Comparison of ENCODE assay signal across 8 cellular contexts in the genomic region with DNA sequence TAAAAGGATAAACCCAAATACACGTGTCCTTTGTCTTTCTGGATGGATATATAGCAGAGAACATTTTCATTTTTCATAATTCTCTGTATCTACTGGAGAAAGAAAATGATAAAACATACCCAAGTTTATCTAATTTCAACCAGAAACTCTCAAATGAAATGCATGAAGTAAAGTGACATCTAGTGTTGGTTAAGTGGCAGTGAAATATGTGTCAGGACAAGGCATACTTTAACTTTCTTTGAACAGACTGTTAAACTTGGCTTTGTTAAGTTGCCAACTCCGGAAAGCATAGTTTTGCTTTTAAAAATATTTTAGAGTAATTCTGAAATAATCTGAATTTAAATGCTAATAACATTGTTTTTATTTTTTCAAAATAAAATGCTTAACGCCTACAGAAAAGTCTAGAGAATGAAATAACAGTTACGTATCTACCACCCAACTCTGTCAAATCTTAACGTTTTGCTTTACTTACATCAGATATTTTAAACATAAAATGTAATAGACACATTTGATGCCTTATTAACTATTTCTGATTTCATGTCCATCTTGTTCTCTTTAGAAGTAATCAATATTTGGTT. TPM values are rescaled to one million over a fixed set of nuclear protein-coding genes. Genes with fewer than 3 reads are reported as not detected.
DNase-seq lines count a peak whose midpoint lies in the region; ATAC-seq and TF ChIP-seq lines count a peak whose summit lies in the region.

No MANE protein-coding gene starts in this region.

- no peaks in the 10 kb centered on the region for H3K36me3 ChIP-seq in GM06990 (ENCODE audit: control insufficient read depth, insufficient read depth, low read length)

- TF ChIP-seq CTCF in GM06990 (IDR thresholded peaks at IDR 0.05; ENCODE audit: insufficient read depth, low read length, poor library complexity, severe bottlenecking) (peak; percentile 55), WTC11 (IDR thresholded peaks at IDR 0.05) (peak; percentile 23; the same call in 1 of the 2 replicates)

- DNase-seq in GM06990 (ENCODE audit: extremely low read depth, insufficient read length), result no peak
- DNase-seq in NCI-H1105 treated with DMSO at 0.1 percent for 48 hours (lab: John Stamatoyannopoulos, UW), result peak; percentile 75
- no peak for DNase-seq in WTC11 (ENCODE audit: low spot score)
- DNase-seq in iris pigment epithelial cell (ENCODE audit: low read depth), result peak; percentile 35
- no peak for DNase-seq in posterior cingulate gyrus
- no peak for DNase-seq in anterior cingulate cortex (lab: John Stamatoyannopoulos, UW)
- no peak for DNase-seq in SKM-1 (lab: John Stamatoyannopoulos, UW; ENCODE audit: unreplicated experiment)

- no peak overlapping the region for H3K4me3 Mint-ChIP-seq in WTC11

- POLR2A ChIA-PET in WTC11 (lab: Charles Lee), result no interaction called here

- intact Hi-C loops in posterior cingulate gyrus (cut with DNase I), result loop anchor here (1.0 to 2.0 kb wide), 2 partner anchors 192 to 233 kb away; no protein-coding TSS in a partner anchor

- no peaks in the 10 kb centered on the region; the same call in 1 of the 2 replicates for H3K27me3 ChIP-seq in GM06990 (replicated peaks; ENCODE audit: control insufficient read depth, insufficient read depth, low read length)

- no peak overlapping the region for H3K27ac Mint-ChIP-seq in WTC11

- peaks cover 3% of the 10 kb centered on the region; the same call in 1 of the 2 replicates for H3K4me1 Mint-ChIP-seq in WTC11

- no peaks in the 10 kb centered on the region for H3K9me3 Mint-ChIP-seq in WTC11

- ATAC-seq in WTC11 (no peak), GM19397 (IDR thresholded peaks at IDR 0.05; ENCODE audit: unreplicated experiment) (no peak)

- no peaks in the 10 kb centered on the region for H3K27me3 Mint-ChIP-seq in WTC11 (ENCODE audit: low read depth)

- H3K4me3 ChIP-seq in GM06990 (replicated peaks; ENCODE audit: low read depth, low read length), result no peak overlapping the region

- CTCF ChIA-PET in WTC11 (lab: Charles Lee), result interaction anchor here (2.0 kb wide), 1 partner anchor 233 kb away, joined by 10 read pairs; no protein-coding TSS in a partner anchor

- no peaks in the 10 kb centered on the region for H3K36me3 Mint-ChIP-seq in WTC11

TF ChIP-seq in WTC11, 78 proteins besides CTCF, POLR2A, EP300 and RAD21 (continues in another document):
- TF ChIP-seq NFYB (CRISPR knock-in tag; conservative IDR thresholded peaks at IDR 0.05; ENCODE audit: low read depth), result no peak
- TF ChIP-seq CREM (CRISPR knock-in tag; IDR thresholded peaks at IDR 0.05), result no peak
- no peak for TF ChIP-seq ATF1 (CRISPR knock-in tag; IDR thresholded peaks at IDR 0.05)
- TF ChIP-seq ARID4B (CRISPR knock-in tag; IDR thresholded peaks at IDR 0.05; ENCODE audit: borderline replicate concordance), result no peak
- TF ChIP-seq PREB (CRISPR knock-in tag; IDR thresholded peaks at IDR 0.05; ENCODE audit: borderline replicate concordance), result no peak
- no peak for TF ChIP-seq RORB (CRISPR knock-in tag; IDR thresholded peaks at IDR 0.05)
- no peak for TF ChIP-seq ELF4 (CRISPR knock-in tag; IDR thresholded peaks at IDR 0.05; ENCODE audit: low read depth)
- no peak for TF ChIP-seq HMGXB4 (CRISPR knock-in tag; IDR thresholded peaks at IDR 0.05)
- no peak for TF ChIP-seq USF1 (CRISPR knock-in tag; IDR thresholded peaks at IDR 0.05)
- TF ChIP-seq GRHL2 (CRISPR knock-in tag; IDR thresholded peaks at IDR 0.05; ENCODE audit: insufficient replicate concordance, severe bottlenecking), result no peak
- TF ChIP-seq FOXJ3 (CRISPR knock-in tag; IDR thresholded peaks at IDR 0.05; ENCODE audit: borderline replicate concordance), result no peak
- TF ChIP-seq, protein P1, sequence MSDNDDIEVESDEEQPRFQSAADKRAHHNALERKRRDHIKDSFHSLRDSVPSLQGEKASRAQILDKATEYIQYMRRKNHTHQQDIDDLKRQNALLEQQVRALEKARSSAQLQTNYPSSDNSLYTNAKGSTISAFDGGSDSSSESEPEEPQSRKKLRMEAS (CRISPR knock-in tag; IDR thresholded peaks at IDR 0.05), result no peak

RNA-seq across cellular contexts. Expression of gene NTN4, which starts 25.2 kb away (rescaled TPM):
- 1.9 to 2.7 TPM (median 2.1 TPM) in 3 replicates for total RNA-seq in WTC11 (2021)

RNA-seq across cellular contexts. Expression of gene SNRPF, which starts 43.0 kb away (rescaled TPM):
- 70.7 to 75.8 TPM (median 74.9 TPM) in 3 replicates for total RNA-seq in WTC11 (2021)

Comparison
In these comparisons a context has a peak if more than half of its experiments do, and no peak if none do; other contexts are left out.
1. DNase-seq: peak in NCI-H1105 treated with DMSO at 0.1 percent for 48 hours (single experiment) and iris pigment epithelial cell (single experiment); none in GM06990 (single experiment), WTC11 (single experiment), posterior cingulate gyrus (0 of 10), anterior cingulate cortex (0 of 58) and SKM-1 (single experiment).